Comparison of ENCODE assay signal across 26 cellular contexts in genomic region chr5:132182366-132183040, GRCh38. TPM values are rescaled to one million over a fixed set of nuclear protein-coding genes. Genes with fewer than 3 reads are reported as not detected.
DNase-seq lines count a peak whose midpoint lies in the region; ATAC-seq and TF ChIP-seq lines count a peak whose summit lies in the region.
"Had no signal": no experiment of that assay in that cellular context is flagged by ENCODE, and none has a peak within 500 bp of the region (broad histone marks: within the 10 kb centered on the region; RNA-seq: fewer than 3 reads in every experiment).

No MANE protein-coding gene starts in this region.

- POLR2A ChIA-PET in RWPE1 (lab: Yijun Ruan, JAX; ENCODE audit: low non-redundant PET), result no interaction called here

- H3K27ac ChIP-seq in GM23248 (no peak overlapping the region), RWPE1 (peak overlapping the region; percentile 62), ovary (no peak overlapping the region)
- H3K27ac ChIP-seq: upper lobe of left lung, VCaP had no signal

- no peaks in the 10 kb centered on the region for H3K9me2 ChIP-seq in GM23248 (ENCODE audit: insufficient read depth)

- DNase-seq in GM23248, result peak; percentile 21
- DNase-seq in RWPE1 (ENCODE audit: low spot score), result no peak
- DNase-seq in mesothelial cell of epicardium (ENCODE audit: low spot score in 2 of 2, unreplicated experiment in 2 of 2), result no peak
- no peak for DNase-seq in activated CD4-positive, alpha-beta T cell treated with anti-CD3 and anti-CD28 coated beads, Interleukin-2, amount 50 U/mL, for 4 hours
- DNase-seq in mucosa of gallbladder (ENCODE audit: low spot score), result no peak
- no peak for DNase-seq in ovary
- DNase-seq: activated CD4-positive, alpha-beta T cell treated with anti-CD3 and anti-CD28 coated beads, Interleukin-2, amount 10 ng/mL, durations not matched to agents 7 days and 5 days; aorta; caudate nucleus; CD4-positive, CD25-positive, alpha-beta regulatory T cell; dermis blood vessel endothelial cell; DMS153; H7; IMR-90; NCI-H1105 treated with DMSO at 0.1 percent for 48 hours; NCI-H2029; NCI-H2227 treated with DMSO at 0.1 percent for 48 hours; upper lobe of left lung had no signal

- H3K4me1 ChIP-seq in GM23248 (ENCODE audit: insufficient read depth) (peaks cover 5% of the 10 kb centered on the region; the same call in 1 of the 2 replicates), ovary (ENCODE audit: insufficient read depth) (no peaks in the 10 kb centered on the region)

- TF ChIP-seq CTCF in RWPE1 (conservative IDR thresholded peaks at IDR 0.05; ENCODE audit: low read depth), result no peak
- no peak for TF ChIP-seq CTCF in mesothelial cell of epicardium (IDR thresholded peaks at IDR 0.05; ENCODE audit: unreplicated experiment)
- no peak for TF ChIP-seq CTCF in ovary (IDR thresholded peaks at IDR 0.05)

- H3K79me2 ChIP-seq in GM23248 (ENCODE audit: insufficient read depth), result no peaks in the 10 kb centered on the region

- peak; percentile 21 for ATAC-seq in esophagus mucosa
- no peak for ATAC-seq in HG03025 (IDR thresholded peaks at IDR 0.05; ENCODE audit: low FRiP score, unreplicated experiment)
- ATAC-seq: SK-N-SH treated with all-trans-retinoic acid at 6 μM for 48 hours had no signal

- peaks cover 12% of the 10 kb centered on the region; the same call in 1 of the 2 replicates for H3K36me3 ChIP-seq in GM23248 (ENCODE audit: low read depth)
- H3K36me3 ChIP-seq in ovary, result no peaks in the 10 kb centered on the region
- H3K36me3 ChIP-seq: upper lobe of left lung had no signal

- peaks cover 2% of the 10 kb centered on the region for H3K36me3 Mint-ChIP-seq in mesothelial cell of epicardium
- H3K36me3 Mint-ChIP-seq: activated naive CD4-positive, alpha-beta T cell treated with anti-CD3 and anti-CD28 coated beads, Interleukin-2, amount 50 U/mL, for 24 hours; CD4-positive, CD25-positive, alpha-beta regulatory T cell had no signal

- TF ChIP-seq EP300 in ovary (IDR thresholded peaks at IDR 0.05), result no peak

- H3K27me3 ChIP-seq in GM23248 (replicated peaks; ENCODE audit: insufficient read depth), result no peaks in the 10 kb centered on the region
- no peaks in the 10 kb centered on the region for H3K27me3 ChIP-seq in ovary
- H3K27me3 ChIP-seq: upper lobe of left lung had no signal

- H3K4me3 ChIP-seq in GM23248 (no peak overlapping the region), ovary (no peak overlapping the region)
- H3K4me3 ChIP-seq: lung, skin epidermis, upper lobe of left lung had no signal

- H3K9ac ChIP-seq in GM23248, result no peak overlapping the region

- no peaks in the 10 kb centered on the region for H3K27me3 Mint-ChIP-seq in mesothelial cell of epicardium (ENCODE audit: low read depth)
- H3K27me3 Mint-ChIP-seq: CD4-positive, CD25-positive, alpha-beta regulatory T cell had no signal

- H4K20me1 ChIP-seq in GM23248 (ENCODE audit: insufficient read depth), result no peaks in the 10 kb centered on the region

- peaks cover 8% of the 10 kb centered on the region for H3K9me3 Mint-ChIP-seq in mesothelial cell of epicardium
- H3K9me3 Mint-ChIP-seq: activated naive CD4-positive, alpha-beta T cell treated with anti-CD3 and anti-CD28 coated beads, Interleukin-2, amount 50 U/mL, for 24 hours had no signal

- H3K4me2 ChIP-seq in GM23248 (ENCODE audit: unreplicated experiment), result no peak overlapping the region

- peaks cover 15% of the 10 kb centered on the region for H3K4me1 Mint-ChIP-seq in mesothelial cell of epicardium

- no peak overlapping the region for H3K4me3 Mint-ChIP-seq in mesothelial cell of epicardium
- H3K4me3 Mint-ChIP-seq: activated CD4-positive, alpha-beta T cell treated with anti-CD3 and anti-CD28 coated beads, Interleukin-2, amount 10 ng/mL, durations not matched to agents 7 days and 5 days; activated naive CD4-positive, alpha-beta T cell treated with anti-CD3 and anti-CD28 coated beads, Interleukin-2, amount 50 U/mL, for 24 hours; CD4-positive, CD25-positive, alpha-beta regulatory T cell; T-helper 2 cell treated with Interferon-gamma antibody and Interleukin-4, amounts not matched to agents 5 μg/mL and 100 μg/mL, for 36 hours had no signal

- in situ Hi-C loops in GM23248 (cut with MboI), result no loop called here

- peak overlapping the region; percentile 37 for H3K27ac Mint-ChIP-seq in mesothelial cell of epicardium
- H3K27ac Mint-ChIP-seq: activated CD4-positive, alpha-beta T cell treated with anti-CD3 and anti-CD28 coated beads, Interleukin-2, amount 10 ng/mL, durations not matched to agents 7 days and 5 days; activated naive CD4-positive, alpha-beta T cell treated with anti-CD3 and anti-CD28 coated beads, Interleukin-2, amount 50 U/mL, for 24 hours; CD4-positive, CD25-positive, alpha-beta regulatory T cell; T-helper 2 cell treated with Interferon-gamma antibody and Interleukin-4, amounts not matched to agents 5 μg/mL and 100 μg/mL, for 36 hours had no signal

- no peaks in the 10 kb centered on the region for H3K9me3 ChIP-seq in GM23248 (ENCODE audit: low read depth)
- H3K9me3 ChIP-seq in ovary, result no peaks in the 10 kb centered on the region
- H3K9me3 ChIP-seq: upper lobe of left lung had no signal

- peaks cover 12% of the 10 kb centered on the region; the same call in 1 of the 2 replicates for H3F3A ChIP-seq in GM23248 (ENCODE audit: insufficient read depth)

- no peak overlapping the region for H2AFZ ChIP-seq in GM23248

- intact Hi-C loops in ovary (cut with DNase I), result no loop called here

- WGBS in GM23248 (ENCODE audit: low coverage in 1 of 2, low lambda C conversion rate in 2 of 2, missing lambda C conversion rate in 2 of 2), 2 experiments, result 39 to 44% methylated on average over 11 to 12 of the region's 12 CpGs
- WGBS in ovary, 3 donors, result 60 to 67% (median 65%) methylated on average over 12 of the region's 12 CpGs

- TF ChIP-seq POLR2A in ovary (IDR thresholded peaks at IDR 0.05), result no peak

- CTCF ChIA-PET in RWPE1 (lab: Yijun Ruan, JAX), result no interaction called here

RNA-seq across cellular contexts. Expression of gene P4HA2, which starts 45.1 kb away (rescaled TPM):
- 337 and 352 TPM in 2 replicates for total RNA-seq in GM23248 (2014; rRNA removed; shearing (Covaris generic))
- 353 and 374 TPM in 2 replicates for polyA plus RNA-seq in GM23248 (2016; fragmentation: Nextera tagmentation; extraction: Ambion mirVana)
- 19.0 TPM for total RNA-seq in esophagus mucosa
- total RNA-seq in mesothelial cell of epicardium, result 66.3 to 68.7 TPM (median 66.9 TPM) in 3 replicates
- 47.5 TPM for total RNA-seq in mucosa of gallbladder
- total RNA-seq in ovary, result 10 to 100 TPM in 5 of 7 donors, 1 to 10 TPM in 2; 3.9 to 36.9 (median 15.4) TPM
- polyA plus RNA-seq in ovary, result 10 to 100 TPM in 1 of 2 donors, 1 to 10 TPM in 1; 4.6 to 25.8 TPM
- total RNA-seq: CD4-positive, CD25-positive, alpha-beta regulatory T cell had no signal
- polyA plus RNA-seq: CD4-positive, CD25-positive, alpha-beta regulatory T cell had no signal
